14 cellular contexts compared by ENCODE assay signal in the genomic region with DNA sequence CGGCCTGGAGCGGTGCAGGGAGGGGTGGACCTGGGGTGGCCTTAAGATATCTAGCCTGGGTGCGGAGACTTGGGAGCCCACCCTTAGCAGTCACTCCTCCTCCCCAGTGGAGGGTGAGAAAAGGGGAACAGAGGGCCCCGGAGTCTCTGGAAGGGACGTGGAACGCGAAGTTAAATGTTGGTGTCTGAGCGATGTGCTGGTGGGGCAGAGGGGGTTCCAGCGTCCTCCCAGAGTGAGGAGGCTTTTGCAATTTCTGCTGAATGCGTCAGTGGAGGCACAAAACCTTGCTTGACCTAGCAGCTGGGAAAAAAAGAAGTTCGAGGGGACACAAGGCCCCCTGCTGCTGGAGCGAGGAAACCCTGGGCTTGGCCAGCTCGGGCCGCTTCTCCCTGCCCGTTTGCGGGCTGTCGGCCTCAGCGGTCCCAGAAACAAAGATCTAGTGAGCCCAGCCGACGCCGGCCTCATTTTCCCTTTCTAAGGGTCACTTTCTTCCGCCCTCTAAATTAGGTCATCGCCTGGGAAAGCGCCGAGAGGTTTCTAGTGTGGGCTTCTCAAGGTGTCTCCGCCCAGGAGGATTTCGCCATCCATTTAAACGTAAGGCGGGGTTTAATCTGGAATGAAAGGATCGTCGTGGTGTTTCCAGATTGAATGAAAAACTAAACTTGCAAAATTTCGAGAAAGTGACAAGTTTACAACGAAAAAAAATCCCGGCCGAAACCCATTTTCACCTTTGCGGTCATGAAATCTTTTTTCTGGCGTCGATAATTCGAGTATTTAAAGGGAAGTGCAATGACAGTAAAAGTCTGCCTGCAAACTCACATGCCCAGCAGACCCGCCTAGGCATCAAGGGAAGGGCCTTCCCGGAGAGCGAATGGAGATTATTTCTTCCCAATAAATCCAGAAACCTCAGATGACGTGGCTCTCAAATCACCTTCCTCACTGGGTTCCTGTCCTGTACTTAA. TPM values are rescaled to one million over a fixed set of nuclear protein-coding genes. Genes with fewer than 3 reads are reported as not detected.
DNase-seq lines count a peak whose midpoint lies in the region; ATAC-seq, FAIRE-seq and TF ChIP-seq lines count a peak whose summit lies in the region.
"Had no signal": no experiment of that assay in that cellular context is flagged by ENCODE, and none has a peak within 500 bp of the region (broad histone marks: within the 10 kb centered on the region; RNA-seq: fewer than 3 reads in every experiment).

No MANE protein-coding gene starts in this region.

- no peak overlapping the region for H3K9ac ChIP-seq in HepG2 (ENCODE audit: insufficient read depth, low read depth, low read length)

- TF ChIP-seq CTCF in HepG2 (CRISPR knock-in tag; IDR thresholded peaks at IDR 0.05) (peak; percentile 37), right lobe of liver (IDR thresholded peaks at IDR 0.05) (no peak), brain (conservative IDR thresholded peaks at IDR 0.05) (no peak)

- TF ChIP-seq EP300 in HepG2 (IDR thresholded peaks at IDR 0.05; ENCODE audit: low read depth in 2 of 2, low read length in 2 of 2) (no peak), HepG2 (CRISPR knock-in tag; IDR thresholded peaks at IDR 0.05; ENCODE audit: borderline replicate concordance) (no peak)

- no peak overlapping the region for H2AFZ ChIP-seq in HepG2 (ENCODE audit: low read length)

- POLR2A ChIA-PET in HepG2 (lab: Yijun Ruan, JAX), result no interaction called here

- no peaks in the 10 kb centered on the region for H4K20me1 ChIP-seq in HepG2 (ENCODE audit: insufficient read depth, low read length)

- peaks cover 45% of the 10 kb centered on the region for H3K4me1 Mint-ChIP-seq in brain
- peaks cover 13% of the 10 kb centered on the region for H3K4me1 Mint-ChIP-seq in memory B cell

- WGBS in HepG2 (ENCODE audit: low lambda C conversion rate), result 71% methylated on average over 43 of the region's 43 CpGs
- WGBS in right lobe of liver (ENCODE audit: insufficient coverage, low coverage, low lambda C conversion rate, missing lambda C conversion rate), result 15% methylated on average over 26 of the region's 43 CpGs

- TF ChIP-seq POLR2A in HepG2 (IDR thresholded peaks at IDR 0.05; ENCODE audit: insufficient read depth in 1 of 2, low read depth in 2 of 2, low read length in 2 of 2), result no peak
- no peak for TF ChIP-seq POLR2A in right lobe of liver (IDR thresholded peaks at IDR 0.05)

- H3K27ac ChIP-seq in HepG2 (ENCODE audit: extremely low read length, insufficient read depth, low read length) (no peak overlapping the region), right lobe of liver (no peak overlapping the region)
- H3K27ac ChIP-seq: neutrophil, Peyer's patch had no signal

- H3K9me3 Mint-ChIP-seq in brain, result peaks cover 0 to 7% (median 5%) of the 10 kb centered on the region in 5 experiments
- peaks cover 2% of the 10 kb centered on the region for H3K9me3 Mint-ChIP-seq in memory B cell

- no peaks in the 10 kb centered on the region for H3K79me2 ChIP-seq in HepG2 (ENCODE audit: insufficient read depth, low read length)

- BruUV-seq in HepG2 (replicated peaks; lab: Mats Ljungman, UMichigan), result no TSS peak

- in situ Hi-C loops in HepG2 (cut with HindIII; ENCODE audit: extremely low pct_ligation_motif_present, low pct_unique_long_range_greater_than_20kb), result no loop called here

- intact Hi-C loops in HepG2 (cut with micrococcal nuclease; ENCODE audit: unreplicated experiment), result no loop called here
- intact Hi-C loops in right lobe of liver (cut with DNase I), result no loop called here

- FAIRE-seq in HepG2 (lab: Jason Lieb, UNC) (no peak), urothelium cell line (lab: Jason Lieb, UNC) (no peak)

- TF ChIP-seq RAD21 in HepG2 (CRISPR knock-in tag; IDR thresholded peaks at IDR 0.05), result no peak

- ATAC-seq in HepG2, result peak; percentile 23; the same call in 2 of the 3 replicates
- no peak for ATAC-seq in right lobe of liver
- ATAC-seq in memory B cell (ENCODE audit: low read depth), result no peak

- H3K4me3 Mint-ChIP-seq in brain (peak overlapping the region in 4 of 5 experiments; percentile 40 to 90 (median 64)), memory B cell (peak overlapping the region; percentile 32)

- H3K36me3 ChIP-seq in HepG2 (replicated peaks in 1 of 2; ENCODE audit: control insufficient read depth in 1 of 2, insufficient read depth in 2 of 2, low read length in 2 of 2) (no peaks in the 10 kb centered on the region), right lobe of liver (no peaks in the 10 kb centered on the region)
- H3K36me3 ChIP-seq: neutrophil, Peyer's patch had no signal

- H3K4me2 ChIP-seq in HepG2 (ENCODE audit: low read depth, low read length), result no peak overlapping the region

- H3K27me3 Mint-ChIP-seq in brain (peaks cover 100% of the 10 kb centered on the region), memory B cell (peaks cover 31% of the 10 kb centered on the region)

- H3K4me1 ChIP-seq in HepG2 (ENCODE audit: insufficient read depth, low read length), result no peaks in the 10 kb centered on the region
- no peaks in the 10 kb centered on the region for H3K4me1 ChIP-seq in right lobe of liver

- H3K36me3 Mint-ChIP-seq in brain (no peaks in the 10 kb centered on the region), memory B cell (no peaks in the 10 kb centered on the region)

- DNase-seq in HepG2 (ENCODE audit: low spot score), result no peak
- no peak for DNase-seq in right lobe of liver
- DNase-seq in memory B cell (ENCODE audit: low spot score in 2 of 2), result no peak
- DNase-seq in glomerular visceral epithelial cell (ENCODE audit: extremely low spot score), result no peak
- DNase-seq in HuH-7.5 (ENCODE audit: low spot score), result no peak
- no peak for DNase-seq in urothelium cell line (ENCODE audit: low spot score)
- no peak for DNase-seq in iPS-NIHi7 (ENCODE audit: extremely low spot score)
- DNase-seq: activated CD4-positive, CD25-positive, alpha-beta regulatory T cell; amniotic stem cell; HCEC 1CT; Peyer's patch had no signal

- no peak overlapping the region for H3K4me3 ChIP-seq in HepG2 (replicated peaks in 1 of 3; ENCODE audit: insufficient read depth in 1 of 3, low read depth in 2 of 3, low read length in 3 of 3)
- no peak overlapping the region for H3K4me3 ChIP-seq in right lobe of liver

- CTCF ChIA-PET in HepG2 (lab: Yijun Ruan, JAX; ENCODE audit: low intra/inter-chr PET ratio, low total read pairs), result no interaction called here

- H3K27ac Mint-ChIP-seq in brain (peak overlapping the region in 2 of 5 experiments; percentile 33 to 63), memory B cell (no peak overlapping the region)

- H3K9me3 ChIP-seq in HepG2 (ENCODE audit: low read length) (no peaks in the 10 kb centered on the region), right lobe of liver (no peaks in the 10 kb centered on the region)
- H3K9me3 ChIP-seq: neutrophil, Peyer's patch had no signal

- peaks cover 7 to 69% of the 10 kb centered on the region in 2 experiments; a peak in 4 of 5 replicates for H3K27me3 ChIP-seq in HepG2 (ENCODE audit: control insufficient read depth in 1 of 2, insufficient read depth in 2 of 2, low read length in 2 of 2)
- peaks cover 28 to 59% of the 10 kb centered on the region in 2 donors for H3K27me3 ChIP-seq in right lobe of liver

TF ChIP-seq in HepG2, 621 proteins besides CTCF, POLR2A, EP300 and RAD21:
- no peak for TF ChIP-seq SKI (IDR thresholded peaks at IDR 0.05; ENCODE audit: partially characterized antibody)
- TF ChIP-seq LCORL (IDR thresholded peaks at IDR 0.05), result no peak
- no peak for TF ChIP-seq LCORL (CRISPR knock-in tag; IDR thresholded peaks at IDR 0.05)
- TF ChIP-seq STAG1 (CRISPR knock-in tag; IDR thresholded peaks at IDR 0.05), result peak; percentile 38
TF ChIP-seq in HepG2: peak in this region for 1.

RNA-seq across cellular contexts. Expression of a gene that starts 4.5 kb away (rescaled TPM):
- total RNA-seq in HepG2 (2016; rRNA removed; fragmentation: Illumina TruSeq; extraction: Trizol) (not detected in 2 replicates), right lobe of liver (not detected)
- not detected in 2 replicates for total RNA-seq in HepG2 (2016; cell fraction: cytosol; rRNA removed; fragmentation: Illumina TruSeq; extraction: Trizol; ENCODE audit: low read depth)
- not detected in 2 replicates for total RNA-seq in HepG2 (2016; cell fraction: insoluble cytoplasmic fraction; rRNA removed; fragmentation: Illumina TruSeq; extraction: Trizol)
- total RNA-seq in HepG2 (2016; cell fraction: membrane; rRNA removed; fragmentation: Illumina TruSeq; extraction: Trizol), result not detected in 2 replicates
- not detected in 2 replicates for total RNA-seq in HepG2 (2016; cell fraction: nucleus; rRNA removed; fragmentation: Illumina TruSeq; extraction: Trizol)
- polyA plus RNA-seq in HepG2 (2011; rRNA removed) (0.03 TPM in 1 of 2 replicates, not detected in the other), brain (ENCODE audit: insufficient read depth, low read depth, low replicate concordance) (not detected)
- 0.03 TPM in 1 of 2 replicates, not detected in the other for polyA plus RNA-seq in HepG2 (2011; cell fraction: cytosol; rRNA removed)
- polyA plus RNA-seq in HepG2 (2011; cell fraction: nucleus; rRNA removed), result not detected in 2 replicates
- polyA plus RNA-seq in HepG2 (2012), result not detected in 2 replicates
- polyA plus RNA-seq in HepG2 (2016; cell fraction: cytosol; fragmentation: Illumina TruSeq; extraction: Trizol; ENCODE audit: low read depth), result not detected in 2 replicates
- not detected in 2 replicates for polyA plus RNA-seq in HepG2 (2016; cell fraction: insoluble cytoplasmic fraction; fragmentation: Illumina TruSeq; extraction: Trizol; ENCODE audit: low read depth)
- not detected in 2 replicates for polyA plus RNA-seq in HepG2 (2016; cell fraction: membrane; fragmentation: Illumina TruSeq; extraction: Trizol; ENCODE audit: low read depth)
- not detected in 2 replicates for polyA plus RNA-seq in HepG2 (2016; cell fraction: nucleus; fragmentation: Illumina TruSeq; extraction: Trizol; ENCODE audit: insufficient read depth, low read depth)
- polyA minus RNA-seq in HepG2 (2011; rRNA and poly(A)+ RNA removed; ENCODE audit: low replicate concordance), result not detected in 2 replicates
- polyA minus RNA-seq in HepG2 (2011; cell fraction: cytosol; rRNA and poly(A)+ RNA removed), result not detected in 2 replicates
- not detected in 2 replicates for polyA minus RNA-seq in HepG2 (2011; cell fraction: nucleus; rRNA and poly(A)+ RNA removed)
- total RNA-seq: Peyer's patch, subcutaneous adipose tissue had no signal
